11 cellular contexts compared by ENCODE assay signal in genomic region chr15:96042734-96043224, GRCh38.
DNase-seq lines count a peak whose midpoint lies in the region; ATAC-seq, FAIRE-seq and TF ChIP-seq lines count a peak whose summit lies in the region.
"Had no signal": no experiment of that assay in that cellular context is flagged by ENCODE, and none has a peak within 500 bp of the region (broad histone marks: within the 10 kb centered on the region; RNA-seq: fewer than 3 reads in every experiment).

No MANE protein-coding gene starts in this region.

- H2AFZ ChIP-seq in HepG2 (ENCODE audit: low read length) = no peak overlapping the region
- H2AFZ ChIP-seq: PC-9 had no signal

- no peak for DNase-seq in HepG2 (ENCODE audit: low spot score)
- peak; percentile 84 to 92 for DNase-seq in NOMO-1 (lab: John Stamatoyannopoulos, UW; ENCODE audit: unreplicated experiment in 2 of 2)
- DNase-seq in NCI-H510A treated with DMSO at 0.1 percent for 48 hours (lab: John Stamatoyannopoulos, UW) = no peak
- DNase-seq in NCI-H1694 (lab: John Stamatoyannopoulos, UW) = no peak
- DNase-seq in effector memory CD4-positive, alpha-beta T cell = no peak
- no peak for DNase-seq in HuH-7 (ENCODE audit: low spot score)
- DNase-seq: body of pancreas, PC-9 had no signal

- H3K36me3 ChIP-seq in liver (ENCODE audit: control insufficient read depth in 4 of 4, insufficient read depth in 3 of 4, low read depth in 1 of 4, low read length in 3 of 4) (no peaks in the 10 kb centered on the region), HepG2 (replicated peaks in 1 of 2; ENCODE audit: control insufficient read depth in 1 of 2, insufficient read depth in 2 of 2, low read length in 2 of 2) (no peaks in the 10 kb centered on the region)
- H3K36me3 ChIP-seq in effector memory CD4-positive, alpha-beta T cell (ENCODE audit: control insufficient read depth, insufficient read depth, low read length) = no peaks in the 10 kb centered on the region

- 68% methylated on average over 8 of the region's 8 CpGs for WGBS in liver
- WGBS in HepG2 (ENCODE audit: low lambda C conversion rate) = 21% methylated on average over 8 of the region's 8 CpGs

- H4K20me1 ChIP-seq in HepG2 (ENCODE audit: insufficient read depth, low read length) = no peaks in the 10 kb centered on the region

- H3K4me3 ChIP-seq in liver (ENCODE audit: low read depth in 1 of 3, low read length in 3 of 3) = no peak overlapping the region
- H3K4me3 ChIP-seq in HepG2 (replicated peaks in 1 of 3; ENCODE audit: insufficient read depth in 1 of 3, low read depth in 2 of 3, low read length in 3 of 3) = no peak overlapping the region
- H3K4me3 ChIP-seq in effector memory CD4-positive, alpha-beta T cell (ENCODE audit: insufficient read depth, low read depth, low read length, poor library complexity, severe bottlenecking) = no peak overlapping the region
- H3K4me3 ChIP-seq: body of pancreas, PC-9 had no signal

- intact Hi-C loops in HepG2 (cut with micrococcal nuclease; ENCODE audit: unreplicated experiment) = no loop called here

- no peak for FAIRE-seq in HepG2 (lab: Jason Lieb, UNC)
- FAIRE-seq: A204.1 had no signal

- no TSS peak for BruUV-seq in HepG2 (replicated peaks; lab: Mats Ljungman, UMichigan)

- in situ Hi-C loops in HepG2 (cut with HindIII; ENCODE audit: extremely low pct_ligation_motif_present, low pct_unique_long_range_greater_than_20kb) = no loop called here

- H3K79me2 ChIP-seq in HepG2 (ENCODE audit: insufficient read depth, low read length) = no peaks in the 10 kb centered on the region

- TF ChIP-seq RAD21 in liver (IDR thresholded peaks at IDR 0.05) (no peak), HepG2 (CRISPR knock-in tag; IDR thresholded peaks at IDR 0.05) (no peak)

- TF ChIP-seq EP300 in HepG2 (IDR thresholded peaks at IDR 0.05; ENCODE audit: low read depth in 2 of 2, low read length in 2 of 2) = no peak
- TF ChIP-seq EP300 in HepG2 (CRISPR knock-in tag; IDR thresholded peaks at IDR 0.05; ENCODE audit: borderline replicate concordance) = no peak

- H3K27me3 ChIP-seq in liver (ENCODE audit: control insufficient read depth in 4 of 4, insufficient read depth in 4 of 4, low read length in 3 of 4) = no peaks in the 10 kb centered on the region
- H3K27me3 ChIP-seq in HepG2 (ENCODE audit: control insufficient read depth in 1 of 2, insufficient read depth in 2 of 2, low read length in 2 of 2) = no peaks in the 10 kb centered on the region
- H3K27me3 ChIP-seq in effector memory CD4-positive, alpha-beta T cell (replicated peaks; ENCODE audit: control insufficient read depth, insufficient read depth, low read length, poor library complexity, severe bottlenecking) = peaks cover 3% of the 10 kb centered on the region
- H3K27me3 ChIP-seq: body of pancreas had no signal

- H3K9ac ChIP-seq in liver (ENCODE audit: low read depth in 1 of 2, low read length in 2 of 2) (no peak overlapping the region), HepG2 (ENCODE audit: insufficient read depth, low read depth, low read length) (no peak overlapping the region)

- POLR2A ChIA-PET in HepG2 (lab: Yijun Ruan, JAX) = no interaction called here

- TF ChIP-seq CTCF in liver (IDR thresholded peaks at IDR 0.05; ENCODE audit: low read depth, low read length, missing input control) (no peak), HepG2 (CRISPR knock-in tag; IDR thresholded peaks at IDR 0.05) (no peak)

- TF ChIP-seq POLR2A in HepG2 (IDR thresholded peaks at IDR 0.05; ENCODE audit: insufficient read depth in 1 of 2, low read depth in 2 of 2, low read length in 2 of 2) = no peak

- H3K9me3 ChIP-seq in liver (ENCODE audit: control insufficient read depth in 4 of 4, low read length in 3 of 4) = no peaks in the 10 kb centered on the region
- no peaks in the 10 kb centered on the region for H3K9me3 ChIP-seq in HepG2 (ENCODE audit: low read length)
- H3K9me3 ChIP-seq in effector memory CD4-positive, alpha-beta T cell (ENCODE audit: control insufficient read depth, low read length) = no peaks in the 10 kb centered on the region
- H3K9me3 ChIP-seq: body of pancreas had no signal

- ATAC-seq in HepG2 (no peak), HG02973 (IDR thresholded peaks at IDR 0.05; ENCODE audit: unreplicated experiment) (peak; percentile 92)
- ATAC-seq: body of pancreas had no signal

- no peak overlapping the region for H3K4me2 ChIP-seq in HepG2 (ENCODE audit: low read depth, low read length)
- H3K4me2 ChIP-seq: PC-9 had no signal

- H3K27ac ChIP-seq in liver (ENCODE audit: low read depth in 1 of 2, low read length in 2 of 2) (no peak overlapping the region), HepG2 (ENCODE audit: extremely low read length, insufficient read depth, low read length) (no peak overlapping the region)
- no peak overlapping the region for H3K27ac ChIP-seq in effector memory CD4-positive, alpha-beta T cell (ENCODE audit: insufficient read depth, low read length, poor library complexity, severe bottlenecking)
- H3K27ac ChIP-seq: body of pancreas, PC-9 had no signal

- CTCF ChIA-PET in HepG2 (lab: Yijun Ruan, JAX; ENCODE audit: low intra/inter-chr PET ratio, low total read pairs) = no interaction called here

- H3K4me1 ChIP-seq in liver (ENCODE audit: control insufficient read depth in 4 of 4, insufficient read depth in 4 of 4, low read length in 3 of 4) (no peaks in the 10 kb centered on the region), HepG2 (ENCODE audit: insufficient read depth, low read length) (no peaks in the 10 kb centered on the region)
- no peaks in the 10 kb centered on the region for H3K4me1 ChIP-seq in effector memory CD4-positive, alpha-beta T cell (ENCODE audit: control insufficient read depth, insufficient read depth, low read length, poor library complexity, severe bottlenecking)
- H3K4me1 ChIP-seq: body of pancreas had no signal

TF ChIP-seq in liver, 16 proteins besides CTCF, POLR2A, EP300 and RAD21:
- no peak for TF ChIP-seq JUND (IDR thresholded peaks at IDR 0.05)
- no peak for TF ChIP-seq HNF4G (IDR thresholded peaks at IDR 0.05)
- TF ChIP-seq EGR1 (IDR thresholded peaks at IDR 0.05; ENCODE audit: low read depth in 2 of 2) = no peak
- peak; percentile 23 for TF ChIP-seq NR2F2 (IDR thresholded peaks at IDR 0.05)
- TF ChIP-seq ZBTB33 (IDR thresholded peaks at IDR 0.05) = no peak
- TF ChIP-seq YY1 (IDR thresholded peaks at IDR 0.05) = no peak

TF ChIP-seq in HepG2, 621 proteins besides CTCF, POLR2A, EP300 and RAD21 (continues in another document):
- no peak for TF ChIP-seq ZBTB40 (IDR thresholded peaks at IDR 0.05)
- TF ChIP-seq ZBTB40 (CRISPR knock-in tag; IDR thresholded peaks at IDR 0.05) = no peak

Comparison
In these comparisons a context has a peak if more than half of its experiments do, and no peak if none do; other contexts are left out.
1. DNase-seq: peak in NOMO-1 (2 of 2); none in HepG2 (single experiment), NCI-H510A treated with DMSO at 0.1 percent for 48 hours (single experiment), NCI-H1694 (single experiment), effector memory CD4-positive, alpha-beta T cell (0 of 3) and HuH-7 (single experiment).